In the genomic region with DNA sequence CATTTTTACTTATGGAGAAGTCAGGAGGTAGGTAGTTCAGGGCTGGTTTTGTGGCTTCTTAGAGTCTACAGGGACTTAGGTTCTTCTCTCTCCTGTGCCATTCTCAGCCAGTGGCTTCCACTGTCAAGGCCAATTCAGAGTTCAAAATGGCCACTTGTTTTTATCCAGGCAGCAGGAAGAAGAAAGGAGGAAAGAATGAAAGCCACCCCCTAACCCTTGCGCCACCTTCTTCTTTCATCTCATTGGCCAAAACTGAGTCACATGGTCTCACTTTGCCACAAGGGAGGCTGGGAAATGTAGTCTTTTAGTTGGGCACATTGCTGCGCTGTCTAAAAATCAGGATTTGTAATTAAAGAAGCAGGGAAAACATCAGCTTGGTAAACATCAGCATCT, we compare ENCODE assay signal across 8 cellular contexts.
A peak's percentile ranks its signal among the peaks of the same experiment; 100 is the strongest.
DNase-seq lines count a peak whose midpoint lies in the region; ATAC-seq, FAIRE-seq and TF ChIP-seq lines count a peak whose summit lies in the region.

No MANE protein-coding gene starts in this region.

- H3K9me3 Mint-ChIP-seq in effector memory CD8-positive, alpha-beta T cell: no peaks in the 10 kb centered on the region
- H3K9me3 Mint-ChIP-seq in natural killer cell: no peaks in the 10 kb centered on the region

- no peak for TF ChIP-seq POLR2A in GM12892 (IDR thresholded peaks at IDR 0.05; ENCODE audit: low read depth, low read length)

- no peak for TF ChIP-seq CTCF in natural killer cell (IDR thresholded peaks at IDR 0.05)

- H3K9me3 ChIP-seq in SJCRH30 (replicated peaks): no peaks in the 10 kb centered on the region

- H3K4me1 Mint-ChIP-seq in effector memory CD8-positive, alpha-beta T cell (ENCODE audit: low read depth in 2 of 2): peaks cover 11 to 12% of the 10 kb centered on the region in 2 donors
- peaks cover 13 to 14% of the 10 kb centered on the region in 2 donors for H3K4me1 Mint-ChIP-seq in natural killer cell

- ATAC-seq in effector memory CD8-positive, alpha-beta T cell (replicated peaks): peak; percentile 48
- ATAC-seq in natural killer cell (peak in 2 of 3 donors; percentile 58 to 60), HG03378 (IDR thresholded peaks at IDR 0.05; ENCODE audit: unreplicated experiment) (no peak)

- no peak for FAIRE-seq in GM12892 (lab: Jason Lieb, UNC)

- intact Hi-C loops in natural killer cell (cut with micrococcal nuclease): no loop called here

- peaks cover 59% of the 10 kb centered on the region for H3K4me1 ChIP-seq in SJCRH30

- peaks cover 6 to 8% of the 10 kb centered on the region in 2 donors for H3K27me3 Mint-ChIP-seq in effector memory CD8-positive, alpha-beta T cell
- peaks cover 7 to 8% of the 10 kb centered on the region in 2 donors for H3K27me3 Mint-ChIP-seq in natural killer cell (ENCODE audit: low read depth in 2 of 2)

- H3K27ac ChIP-seq in SJCRH30: no peak overlapping the region

- no peaks in the 10 kb centered on the region for H3K36me3 ChIP-seq in SJCRH30

- H3K27me3 ChIP-seq in SJCRH30: no peaks in the 10 kb centered on the region

- H3K4me3 ChIP-seq in SJCRH30: no peak overlapping the region

- H3K4me3 Mint-ChIP-seq in effector memory CD8-positive, alpha-beta T cell: no peak overlapping the region
- no peak overlapping the region for H3K4me3 Mint-ChIP-seq in natural killer cell

- DNase-seq in EH (ENCODE audit: low read depth) (peak; percentile 84), M059J (ENCODE audit: low read depth) (peak; percentile 79), SJCRH30 (peak; percentile 77 to 92), natural killer cell (no peak), GM12892 (ENCODE audit: insufficient read length) (no peak), globus pallidus (ENCODE audit: low spot score) (no peak)
- DNase-seq in effector memory CD8-positive, alpha-beta T cell: no peak

- peak overlapping the region in 1 of 2 donors; percentile 44 for H3K27ac Mint-ChIP-seq in effector memory CD8-positive, alpha-beta T cell
- peak overlapping the region in 1 of 2 donors; percentile 10 for H3K27ac Mint-ChIP-seq in natural killer cell

- peaks cover 3% of the 10 kb centered on the region for H3K36me3 Mint-ChIP-seq in effector memory CD8-positive, alpha-beta T cell (ENCODE audit: insufficient read depth)
- H3K36me3 Mint-ChIP-seq in natural killer cell: no peaks in the 10 kb centered on the region

Comparison
In these comparisons a context has a peak if more than half of its experiments do, and no peak if none do; other contexts are left out.
1. DNase-seq: peak in EH (single experiment), M059J (single experiment) and SJCRH30 (2 of 2); none in effector memory CD8-positive, alpha-beta T cell (0 of 3), natural killer cell (single experiment), GM12892 (single experiment) and globus pallidus (single experiment).